Comparison of ENCODE assay signal across 8 cellular contexts in the genomic region with DNA sequence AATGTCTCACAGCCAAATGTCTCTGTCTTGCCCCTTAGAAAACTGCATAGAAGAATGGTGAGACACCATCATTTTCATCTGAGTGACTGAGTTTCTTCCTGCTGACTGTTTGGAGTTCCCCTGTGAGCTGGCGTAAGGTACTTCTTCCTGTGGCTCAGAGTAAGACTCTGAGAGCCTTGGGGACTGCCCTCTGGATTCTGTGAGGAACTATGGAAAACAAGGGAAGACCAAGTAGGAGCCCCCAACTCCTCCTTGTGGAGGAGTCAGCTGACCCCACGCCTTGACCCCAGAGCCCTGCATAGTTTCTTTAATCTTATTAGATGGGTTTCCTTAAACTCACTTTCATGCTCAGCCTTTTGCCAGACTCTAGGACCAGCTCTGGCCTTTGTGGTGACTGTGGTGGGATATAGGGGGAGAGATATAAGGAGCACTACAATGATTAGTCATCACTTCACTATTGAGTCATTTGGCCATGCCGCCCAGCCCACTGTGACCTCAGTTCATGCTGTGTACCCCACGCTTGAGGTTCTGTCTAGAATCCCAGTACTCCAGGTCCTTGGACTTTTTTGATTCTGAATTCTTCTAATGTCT. TPM values are rescaled to one million over a fixed set of nuclear protein-coding genes. Genes with fewer than 3 reads are reported as not detected.
DNase-seq lines count a peak whose midpoint lies in the region; ATAC-seq, FAIRE-seq and TF ChIP-seq lines count a peak whose summit lies in the region.

No MANE protein-coding gene starts in this region.

- peak overlapping the region; percentile 84 for H3K27ac ChIP-seq in astrocyte (ENCODE audit: low read depth, low read length)

- no peaks in the 10 kb centered on the region for H3K27me3 ChIP-seq in astrocyte (ENCODE audit: insufficient read depth, low read length)

- peak overlapping the region; percentile 54 for H3K9ac ChIP-seq in astrocyte (ENCODE audit: low read length)

- no peak for FAIRE-seq in astrocyte (lab: Jason Lieb, UNC)

- H3K4me1 Mint-ChIP-seq in astrocyte (ENCODE audit: low read depth, unreplicated experiment), result peaks cover 35% of the 10 kb centered on the region

- H3K4me2 ChIP-seq in astrocyte (ENCODE audit: low read length), result peak overlapping the region; percentile 71

- H3K27me3 Mint-ChIP-seq in astrocyte (ENCODE audit: low read depth, unreplicated experiment), result no peaks in the 10 kb centered on the region

- H3K4me3 Mint-ChIP-seq in astrocyte (ENCODE audit: unreplicated experiment), result peak overlapping the region; percentile 2

- TF ChIP-seq CTCF in astrocyte (IDR thresholded peaks at IDR 0.05; ENCODE audit: insufficient read depth, low read depth, low read length), result no peak

- H3K4me3 ChIP-seq in astrocyte (ENCODE audit: insufficient read depth, low read depth, low read length), result peak overlapping the region; percentile 30

- no peaks in the 10 kb centered on the region for H3K36me3 ChIP-seq in astrocyte (ENCODE audit: insufficient read depth, low read length)

- ATAC-seq in GM18861 (IDR thresholded peaks at IDR 0.05; ENCODE audit: unreplicated experiment), result peak; percentile 42
- ATAC-seq in HG02885 (IDR thresholded peaks at IDR 0.05; ENCODE audit: poor library complexity, unreplicated experiment), result peak; percentile 92
- ATAC-seq in SK-N-SH treated with all-trans-retinoic acid at 6 μM for 48 hours, result peak; percentile 29; the same call in 2 of the 3 replicates

- peaks cover 64% of the 10 kb centered on the region for H3K79me2 ChIP-seq in astrocyte (ENCODE audit: insufficient read depth, low read length)

- peaks cover 36% of the 10 kb centered on the region for H3K4me1 ChIP-seq in astrocyte (ENCODE audit: insufficient read depth, low read length)

- intact Hi-C loops in posterior cingulate gyrus (cut with DNase I), result no loop called here

- DNase-seq in astrocyte (ENCODE audit: low read depth), result peak; percentile 85
- peak; percentile 75 for DNase-seq in stimulated activated CD4-positive, alpha-beta T cell treated with anti-CD3 and anti-CD28 coated beads, Interleukin-4, amount 100 ng/mL, for 24 hours
- DNase-seq in posterior cingulate gyrus, result no peak
- DNase-seq in NCI-H526 treated with DMSO at 0.1 percent for 48 hours (lab: John Stamatoyannopoulos, UW), result no peak
- DNase-seq in ureter (ENCODE audit: low spot score), result no peak

- H3K9me3 Mint-ChIP-seq in astrocyte (ENCODE audit: unreplicated experiment), result no peaks in the 10 kb centered on the region

- H2AFZ ChIP-seq in astrocyte (ENCODE audit: low read depth, low read length), result no peak overlapping the region

- H3K9me3 ChIP-seq in astrocyte (ENCODE audit: insufficient read depth, low read depth, low read length), result no peaks in the 10 kb centered on the region

- H3K27ac Mint-ChIP-seq in astrocyte (ENCODE audit: unreplicated experiment), result peak overlapping the region; percentile 70

- H4K20me1 ChIP-seq in astrocyte (ENCODE audit: insufficient read depth, low read length), result no peaks in the 10 kb centered on the region

- no peaks in the 10 kb centered on the region for H3K36me3 Mint-ChIP-seq in astrocyte (ENCODE audit: low read depth, unreplicated experiment)

TF ChIP-seq in SK-N-SH treated with all-trans-retinoic acid at 6 μM for 48 hours, 23 proteins besides CTCF, POLR2A, EP300 and RAD21:
- TF ChIP-seq ZC3H10 (CRISPR knock-in tag; IDR thresholded peaks at IDR 0.05) (no peak), ZFP3 (CRISPR knock-in tag; IDR thresholded peaks at IDR 0.05) (peak; percentile 39; the same call in 1 of the 2 replicates), BACH2 (CRISPR knock-in tag; IDR thresholded peaks at IDR 0.05; ENCODE audit: borderline replicate concordance) (no peak)

RNA-seq across cellular contexts. Expression of gene FAM133B, which starts 51.8 kb away (rescaled TPM):
- total RNA-seq in astrocyte (20.4 and 26.1 TPM in 2 replicates), ureter (32.5 TPM)

Comparison
In these comparisons a context has a peak if more than half of its experiments do, and no peak if none do; other contexts are left out.
1. ATAC-seq: peak in every context shown above with its lines; median percentile 92 in HG02885; 42 in GM18861; 29 in SK-N-SH treated with all-trans-retinoic acid at 6 μM for 48 hours.
2. DNase-seq: peak in astrocyte (single experiment) and stimulated activated CD4-positive, alpha-beta T cell treated with anti-CD3 and anti-CD28 coated beads, Interleukin-4, amount 100 ng/mL, for 24 hours (single experiment); none in posterior cingulate gyrus (0 of 10), NCI-H526 treated with DMSO at 0.1 percent for 48 hours (single experiment) and ureter (single experiment).